Comparison of ENCODE assay signal across 17 cellular contexts in the genomic region with DNA sequence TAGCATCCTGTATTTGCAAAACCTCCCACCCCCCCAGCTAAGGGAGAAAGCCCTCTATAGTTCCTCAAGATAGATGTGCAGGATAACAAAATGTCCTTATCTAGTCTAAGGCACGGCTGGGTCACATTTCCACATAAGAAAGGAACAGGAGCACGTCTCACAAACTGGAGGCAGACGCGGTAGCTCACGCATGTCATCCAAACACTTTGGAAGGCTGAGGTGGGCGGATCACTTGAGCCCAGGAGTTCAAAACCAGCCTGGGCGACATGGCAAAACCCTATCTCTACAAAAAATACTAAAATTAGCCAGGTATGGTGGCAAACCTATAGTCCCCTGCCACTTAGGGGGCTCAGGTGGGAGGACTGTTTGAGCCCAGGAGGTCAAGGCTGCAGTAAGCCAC. TPM values are rescaled to one million over a fixed set of nuclear protein-coding genes. Genes with fewer than 3 reads are reported as not detected.
DNase-seq lines count a peak whose midpoint lies in the region; ATAC-seq, FAIRE-seq and TF ChIP-seq lines count a peak whose summit lies in the region.
"Had no signal": no experiment of that assay in that cellular context is flagged by ENCODE, and none has a peak within 500 bp of the region (broad histone marks: within the 10 kb centered on the region; RNA-seq: fewer than 3 reads in every experiment).

No MANE protein-coding gene starts in this region.

- no peaks in the 10 kb centered on the region for H3K9me2 ChIP-seq in Loucy (replicated peaks; ENCODE audit: low read depth, low read length)

- H3K9me3 ChIP-seq in Loucy (ENCODE audit: insufficient read depth, low read depth, low read length) (no peaks in the 10 kb centered on the region), MG63 (no peaks in the 10 kb centered on the region)
- H3K9me3 ChIP-seq: A549, transverse colon had no signal

- FAIRE-seq in frontal cortex (lab: Jason Lieb, UNC), result no peak
- FAIRE-seq: A549 had no signal

- H3K79me2 ChIP-seq in Loucy (ENCODE audit: insufficient read depth, low read length), result peaks cover 100% of the 10 kb centered on the region

- peaks cover 2% of the 10 kb centered on the region; the same call in 1 of the 2 replicates for H3F3A ChIP-seq in Loucy (ENCODE audit: low read depth)

- no peak overlapping the region for H3K4me3 Mint-ChIP-seq in T-helper 2 cell treated with Interferon-gamma antibody and Interleukin-4, amounts not matched to agents 5 μg/mL and 100 μg/mL, for 36 hours
- H3K4me3 Mint-ChIP-seq in central memory CD8-positive, alpha-beta T cell, result peak overlapping the region; percentile 42
- no peak overlapping the region for H3K4me3 Mint-ChIP-seq in nephron progenitor cell

- TF ChIP-seq CTCF in Loucy (conservative IDR thresholded peaks at IDR 0.05; ENCODE audit: low read length) (no peak), nephron progenitor cell (IDR thresholded peaks at IDR 0.05) (no peak)

- peaks cover 29% of the 10 kb centered on the region for H3K36me3 Mint-ChIP-seq in T-helper 2 cell treated with Interferon-gamma antibody and Interleukin-4, amounts not matched to agents 5 μg/mL and 100 μg/mL, for 36 hours (ENCODE audit: low read depth)
- peaks cover 42% of the 10 kb centered on the region for H3K36me3 Mint-ChIP-seq in central memory CD8-positive, alpha-beta T cell (ENCODE audit: insufficient read depth)
- peaks cover 25% of the 10 kb centered on the region for H3K36me3 Mint-ChIP-seq in nephron progenitor cell (ENCODE audit: low read depth)

- ATAC-seq in central memory CD8-positive, alpha-beta T cell (replicated peaks; ENCODE audit: extremely low read depth, poor library complexity, severe bottlenecking), result no peak
- ATAC-seq: A549, Panc1 had no signal

- H3K36me3 ChIP-seq in Loucy (ENCODE audit: insufficient read depth, low read length) (peaks cover 34% of the 10 kb centered on the region; the same call in 1 of the 2 replicates), MG63 (peaks cover 30% of the 10 kb centered on the region)

- no peaks in the 10 kb centered on the region for H3K9me3 Mint-ChIP-seq in T-helper 2 cell treated with Interferon-gamma antibody and Interleukin-4, amounts not matched to agents 5 μg/mL and 100 μg/mL, for 36 hours
- no peaks in the 10 kb centered on the region for H3K9me3 Mint-ChIP-seq in central memory CD8-positive, alpha-beta T cell
- no peaks in the 10 kb centered on the region for H3K9me3 Mint-ChIP-seq in nephron progenitor cell

- no peaks in the 10 kb centered on the region for H3K27me3 Mint-ChIP-seq in T-helper 2 cell treated with Interferon-gamma antibody and Interleukin-4, amounts not matched to agents 5 μg/mL and 100 μg/mL, for 36 hours (ENCODE audit: low read depth)
- no peaks in the 10 kb centered on the region for H3K27me3 Mint-ChIP-seq in central memory CD8-positive, alpha-beta T cell
- H3K27me3 Mint-ChIP-seq in nephron progenitor cell (ENCODE audit: low read depth, poor library complexity), result no peaks in the 10 kb centered on the region

- peaks cover 49% of the 10 kb centered on the region for H3K4me1 Mint-ChIP-seq in T-helper 2 cell treated with Interferon-gamma antibody and Interleukin-4, amounts not matched to agents 5 μg/mL and 100 μg/mL, for 36 hours (ENCODE audit: low read depth)
- peaks cover 60% of the 10 kb centered on the region for H3K4me1 Mint-ChIP-seq in central memory CD8-positive, alpha-beta T cell
- peaks cover 19% of the 10 kb centered on the region for H3K4me1 Mint-ChIP-seq in nephron progenitor cell

- no peak overlapping the region for H2AFZ ChIP-seq in Loucy (ENCODE audit: low read length)

- no peak for DNase-seq in T-helper 2 cell treated with Interferon-gamma antibody and Interleukin-4, amounts not matched to agents 5 μg/mL and 100 μg/mL, for 36 hours (ENCODE audit: low spot score)
- no peak for DNase-seq in T-helper 2 cell
- DNase-seq in central memory CD8-positive, alpha-beta T cell (ENCODE audit: low spot score in 2 of 2), result no peak
- no peak for DNase-seq in nephron progenitor cell
- DNase-seq in activated effector memory CD4-positive, alpha-beta T cell treated with Interleukin-2 at 50 U/mL for 16 hours, result no peak
- no peak for DNase-seq in MG63
- DNase-seq in frontal cortex (ENCODE audit: low spot score in 2 of 2), result no peak
- DNase-seq: C1 segment of cervical spinal cord; foreskin fibroblast; KG1; NCI-H1417; stimulated activated CD4-positive, alpha-beta T cell treated with anti-CD3 and anti-CD28 coated beads, Interleukin-4, amount 100 ng/mL, for 24 hours; stimulated activated CD8-positive, alpha-beta memory T cell treated with anti-CD3 and anti-CD28 coated beads, Interleukin-4, amount 100 ng/mL, for 48 hours; transverse colon had no signal

- H3K4me1 ChIP-seq in Loucy (ENCODE audit: insufficient read depth, low read length, poor library complexity, severe bottlenecking), result peaks cover 40% of the 10 kb centered on the region

- peak overlapping the region; percentile 98 for H3K4me2 ChIP-seq in Loucy (ENCODE audit: low read depth, low read length, poor library complexity, severe bottlenecking)
- H3K4me2 ChIP-seq: A549 had no signal

- no peak overlapping the region for H3K4me3 ChIP-seq in Loucy (ENCODE audit: low read length, poor library complexity, severe bottlenecking)
- H3K4me3 ChIP-seq in MG63, result no peak overlapping the region
- H3K4me3 ChIP-seq: A549, transverse colon had no signal

- peaks cover 99% of the 10 kb centered on the region for H4K20me1 ChIP-seq in Loucy (ENCODE audit: insufficient read depth, low read length, poor library complexity, severe bottlenecking)

- peak overlapping the region; percentile 26 for H3K27ac Mint-ChIP-seq in T-helper 2 cell treated with Interferon-gamma antibody and Interleukin-4, amounts not matched to agents 5 μg/mL and 100 μg/mL, for 36 hours
- H3K27ac Mint-ChIP-seq in central memory CD8-positive, alpha-beta T cell (ENCODE audit: low read depth), result peak overlapping the region; percentile 50
- H3K27ac Mint-ChIP-seq in nephron progenitor cell, result peak overlapping the region; percentile 8

- H3K9ac ChIP-seq in Loucy (ENCODE audit: low read depth, low read length, poor library complexity, severe bottlenecking), result no peak overlapping the region

- H3K27me3 ChIP-seq in Loucy (ENCODE audit: insufficient read depth, low read length, poor library complexity, severe bottlenecking) (no peaks in the 10 kb centered on the region), MG63 (no peaks in the 10 kb centered on the region)
- H3K27me3 ChIP-seq: transverse colon had no signal

RNA-seq across cellular contexts. Expression of a gene that starts 9.3 kb away (rescaled TPM):
- total RNA-seq in MG63 (2014; rRNA removed; shearing (Covaris generic); ENCODE audit: low replicate concordance), result 122 and 337 TPM in 2 replicates
- 250 TPM for total RNA-seq in frontal cortex

RNA-seq across cellular contexts. Expression of a gene that starts 27.8 kb away (rescaled TPM):
- total RNA-seq in MG63 (2014; rRNA removed; shearing (Covaris generic); ENCODE audit: low replicate concordance), result 28.5 and 41.3 TPM in 2 replicates
- 35.9 TPM for total RNA-seq in frontal cortex
